Comparison of ENCODE assay signal across 1 cellular context in the genomic region with DNA sequence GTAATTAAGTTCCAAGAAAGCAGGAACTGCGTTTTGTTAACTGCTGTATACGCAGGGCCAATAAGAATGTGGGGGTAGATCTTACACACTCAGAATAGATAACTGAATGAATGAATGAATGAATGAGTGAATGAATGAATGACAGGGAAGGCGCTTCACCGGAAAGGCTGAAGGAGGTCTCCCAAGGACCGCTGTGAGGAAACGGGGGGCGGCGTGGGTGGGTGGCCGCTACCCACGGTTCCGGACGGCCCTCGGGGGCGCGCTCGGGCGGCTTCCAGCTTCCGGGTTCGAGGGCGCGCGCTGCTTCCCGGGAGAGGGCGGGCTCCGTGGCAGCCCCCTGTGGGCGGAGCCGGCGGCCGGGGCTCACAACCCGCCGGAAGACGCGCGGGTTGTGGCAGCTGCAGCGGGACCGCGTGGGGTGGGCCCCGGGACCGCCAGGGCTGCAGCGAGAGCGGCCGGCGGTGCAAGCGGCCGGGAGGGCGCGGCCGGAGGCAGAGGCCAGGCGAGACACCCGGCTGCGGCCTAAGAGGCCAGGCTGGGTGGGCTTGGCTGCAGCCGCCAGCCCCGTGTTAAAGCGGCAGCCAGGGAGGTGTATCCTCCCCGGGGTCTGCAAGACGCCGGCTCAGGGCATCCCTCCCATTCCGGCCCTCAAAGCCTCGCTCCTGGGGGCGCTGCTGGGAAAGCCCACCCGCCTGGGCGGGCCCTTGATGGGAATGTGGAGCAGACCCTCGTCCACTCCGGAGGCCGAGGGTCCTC.
TF ChIP-seq lines count a peak whose summit lies in the region.

A gene (plus strand): TSS at position 367 of the 756 bp plus-strand sequence. CDS start 2,072 bp downstream, outside the sequence.

TF ChIP-seq in K562, 482 proteins besides CTCF, POLR2A, EP300 and RAD21 (continued from another document and continues in another):
- TF ChIP-seq, protein P1, sequence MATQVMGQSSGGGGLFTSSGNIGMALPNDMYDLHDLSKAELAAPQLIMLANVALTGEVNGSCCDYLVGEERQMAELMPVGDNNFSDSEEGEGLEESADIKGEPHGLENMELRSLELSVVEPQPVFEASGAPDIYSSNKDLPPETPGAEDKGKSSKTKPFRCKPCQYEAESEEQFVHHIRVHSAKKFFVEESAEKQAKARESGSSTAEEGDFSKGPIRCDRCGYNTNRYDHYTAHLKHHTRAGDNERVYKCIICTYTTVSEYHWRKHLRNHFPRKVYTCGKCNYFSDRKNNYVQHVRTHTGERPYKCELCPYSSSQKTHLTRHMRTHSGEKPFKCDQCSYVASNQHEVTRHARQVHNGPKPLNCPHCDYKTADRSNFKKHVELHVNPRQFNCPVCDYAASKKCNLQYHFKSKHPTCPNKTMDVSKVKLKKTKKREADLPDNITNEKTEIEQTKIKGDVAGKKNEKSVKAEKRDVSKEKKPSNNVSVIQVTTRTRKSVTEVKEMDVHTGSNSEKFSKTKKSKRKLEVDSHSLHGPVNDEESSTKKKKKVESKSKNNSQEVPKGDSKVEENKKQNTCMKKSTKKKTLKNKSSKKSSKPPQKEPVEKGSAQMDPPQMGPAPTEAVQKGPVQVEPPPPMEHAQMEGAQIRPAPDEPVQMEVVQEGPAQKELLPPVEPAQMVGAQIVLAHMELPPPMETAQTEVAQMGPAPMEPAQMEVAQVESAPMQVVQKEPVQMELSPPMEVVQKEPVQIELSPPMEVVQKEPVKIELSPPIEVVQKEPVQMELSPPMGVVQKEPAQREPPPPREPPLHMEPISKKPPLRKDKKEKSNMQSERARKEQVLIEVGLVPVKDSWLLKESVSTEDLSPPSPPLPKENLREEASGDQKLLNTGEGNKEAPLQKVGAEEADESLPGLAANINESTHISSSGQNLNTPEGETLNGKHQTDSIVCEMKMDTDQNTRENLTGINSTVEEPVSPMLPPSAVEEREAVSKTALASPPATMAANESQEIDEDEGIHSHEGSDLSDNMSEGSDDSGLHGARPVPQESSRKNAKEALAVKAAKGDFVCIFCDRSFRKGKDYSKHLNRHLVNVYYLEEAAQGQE (CRISPR knock-in tag; IDR thresholded peaks at IDR 0.05; ENCODE audit: low read depth): 0 out of 2 replicates have a peak, but pooled peaks have one; percentile 44
- TF ChIP-seq MYNN (IDR thresholded peaks at IDR 0.05): no peak
- no peak for TF ChIP-seq MYNN (CRISPR knock-in tag; IDR thresholded peaks at IDR 0.05)
- peak; percentile 75 for TF ChIP-seq PCBP1 (IDR thresholded peaks at IDR 0.05; ENCODE audit: low read depth, low read length, poor library complexity, severe bottlenecking)
- TF ChIP-seq ZFPM2 (CRISPR knock-in tag; IDR thresholded peaks at IDR 0.05): 0 out of 2 replicates have a peak, but pooled peaks have one; percentile 63
- TF ChIP-seq, protein P2, sequence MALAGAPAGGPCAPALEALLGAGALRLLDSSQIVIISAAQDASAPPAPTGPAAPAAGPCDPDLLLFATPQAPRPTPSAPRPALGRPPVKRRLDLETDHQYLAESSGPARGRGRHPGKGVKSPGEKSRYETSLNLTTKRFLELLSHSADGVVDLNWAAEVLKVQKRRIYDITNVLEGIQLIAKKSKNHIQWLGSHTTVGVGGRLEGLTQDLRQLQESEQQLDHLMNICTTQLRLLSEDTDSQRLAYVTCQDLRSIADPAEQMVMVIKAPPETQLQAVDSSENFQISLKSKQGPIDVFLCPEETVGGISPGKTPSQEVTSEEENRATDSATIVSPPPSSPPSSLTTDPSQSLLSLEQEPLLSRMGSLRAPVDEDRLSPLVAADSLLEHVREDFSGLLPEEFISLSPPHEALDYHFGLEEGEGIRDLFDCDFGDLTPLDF (CRISPR knock-in tag; IDR thresholded peaks at IDR 0.05): peak; percentile 93; the same call in 1 of the 2 replicates
- TF ChIP-seq ZNF431 (CRISPR knock-in tag; IDR thresholded peaks at IDR 0.05): peak; percentile 90
- TF ChIP-seq, protein P3, sequence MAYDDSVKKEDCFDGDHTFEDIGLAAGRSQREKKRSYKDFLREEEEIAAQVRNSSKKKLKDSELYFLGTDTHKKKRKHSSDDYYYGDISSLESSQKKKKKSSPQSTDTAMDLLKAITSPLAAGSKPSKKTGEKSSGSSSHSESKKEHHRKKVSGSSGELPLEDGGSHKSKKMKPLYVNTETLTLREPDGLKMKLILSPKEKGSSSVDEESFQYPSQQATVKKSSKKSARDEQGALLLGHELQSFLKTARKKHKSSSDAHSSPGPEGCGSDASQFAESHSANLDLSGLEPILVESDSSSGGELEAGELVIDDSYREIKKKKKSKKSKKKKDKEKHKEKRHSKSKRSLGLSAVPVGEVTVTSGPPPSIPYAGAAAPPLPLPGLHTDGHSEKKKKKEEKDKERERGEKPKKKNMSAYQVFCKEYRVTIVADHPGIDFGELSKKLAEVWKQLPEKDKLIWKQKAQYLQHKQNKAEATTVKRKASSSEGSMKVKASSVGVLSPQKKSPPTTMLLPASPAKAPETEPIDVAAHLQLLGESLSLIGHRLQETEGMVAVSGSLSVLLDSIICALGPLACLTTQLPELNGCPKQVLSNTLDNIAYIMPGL (CRISPR knock-in tag; IDR thresholded peaks at IDR 0.05): peak; percentile 53; the same call in 1 of the 2 replicates
- TF ChIP-seq ZSCAN29 (IDR thresholded peaks at IDR 0.05): 0 out of 2 replicates have a peak, but pooled peaks have one; percentile 27
- TF ChIP-seq FOXA3 (CRISPR knock-in tag; conservative IDR thresholded peaks at IDR 0.05 in 1 of 2, IDR thresholded peaks at IDR 0.05 in 1 of 2): 0 out of 4 replicates have a peak, but pooled peaks of 1 of the 2 experiments have one; percentile 55
- peak; percentile 27; the same call in 1 of the 2 replicates for TF ChIP-seq CREM (IDR thresholded peaks at IDR 0.05; ENCODE audit: low read depth)
- TF ChIP-seq, protein P4, sequence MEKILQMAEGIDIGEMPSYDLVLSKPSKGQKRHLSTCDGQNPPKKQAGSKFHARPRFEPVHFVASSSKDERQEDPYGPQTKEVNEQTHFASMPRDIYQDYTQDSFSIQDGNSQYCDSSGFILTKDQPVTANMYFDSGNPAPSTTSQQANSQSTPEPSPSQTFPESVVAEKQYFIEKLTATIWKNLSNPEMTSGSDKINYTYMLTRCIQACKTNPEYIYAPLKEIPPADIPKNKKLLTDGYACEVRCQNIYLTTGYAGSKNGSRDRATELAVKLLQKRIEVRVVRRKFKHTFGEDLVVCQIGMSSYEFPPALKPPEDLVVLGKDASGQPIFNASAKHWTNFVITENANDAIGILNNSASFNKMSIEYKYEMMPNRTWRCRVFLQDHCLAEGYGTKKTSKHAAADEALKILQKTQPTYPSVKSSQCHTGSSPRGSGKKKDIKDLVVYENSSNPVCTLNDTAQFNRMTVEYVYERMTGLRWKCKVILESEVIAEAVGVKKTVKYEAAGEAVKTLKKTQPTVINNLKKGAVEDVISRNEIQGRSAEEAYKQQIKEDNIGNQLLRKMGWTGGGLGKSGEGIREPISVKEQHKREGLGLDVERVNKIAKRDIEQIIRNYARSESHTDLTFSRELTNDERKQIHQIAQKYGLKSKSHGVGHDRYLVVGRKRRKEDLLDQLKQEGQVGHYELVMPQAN (IDR thresholded peaks at IDR 0.05; ENCODE audit: borderline replicate concordance): peak; percentile 44; the same call in 1 of the 2 replicates
- TF ChIP-seq U2AF2 (optimal IDR thresholded peaks at IDR 0.05; ENCODE audit: low read depth, low read length): no peak
- no peak for TF ChIP-seq ZNF586 (CRISPR knock-in tag; conservative IDR thresholded peaks at IDR 0.05)
- TF ChIP-seq EGR1 (conservative IDR thresholded peaks at IDR 0.05): peak; percentile 97
- TF ChIP-seq MTA3 (IDR thresholded peaks at IDR 0.05; ENCODE audit: borderline replicate concordance): peak; percentile 86; the same call in 1 of the 2 replicates
- TF ChIP-seq, protein P5, sequence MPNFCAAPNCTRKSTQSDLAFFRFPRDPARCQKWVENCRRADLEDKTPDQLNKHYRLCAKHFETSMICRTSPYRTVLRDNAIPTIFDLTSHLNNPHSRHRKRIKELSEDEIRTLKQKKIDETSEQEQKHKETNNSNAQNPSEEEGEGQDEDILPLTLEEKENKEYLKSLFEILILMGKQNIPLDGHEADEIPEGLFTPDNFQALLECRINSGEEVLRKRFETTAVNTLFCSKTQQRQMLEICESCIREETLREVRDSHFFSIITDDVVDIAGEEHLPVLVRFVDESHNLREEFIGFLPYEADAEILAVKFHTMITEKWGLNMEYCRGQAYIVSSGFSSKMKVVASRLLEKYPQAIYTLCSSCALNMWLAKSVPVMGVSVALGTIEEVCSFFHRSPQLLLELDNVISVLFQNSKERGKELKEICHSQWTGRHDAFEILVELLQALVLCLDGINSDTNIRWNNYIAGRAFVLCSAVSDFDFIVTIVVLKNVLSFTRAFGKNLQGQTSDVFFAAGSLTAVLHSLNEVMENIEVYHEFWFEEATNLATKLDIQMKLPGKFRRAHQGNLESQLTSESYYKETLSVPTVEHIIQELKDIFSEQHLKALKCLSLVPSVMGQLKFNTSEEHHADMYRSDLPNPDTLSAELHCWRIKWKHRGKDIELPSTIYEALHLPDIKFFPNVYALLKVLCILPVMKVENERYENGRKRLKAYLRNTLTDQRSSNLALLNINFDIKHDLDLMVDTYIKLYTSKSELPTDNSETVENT (CRISPR knock-in tag; IDR thresholded peaks at IDR 0.05): peak; percentile 51; the same call in 1 of the 2 replicates
- TF ChIP-seq ATF7 (IDR thresholded peaks at IDR 0.05): peak; percentile 59
- peak in 1 of 2 experiments; percentile 52; a peak in 1 of 4 replicates for TF ChIP-seq KDM1A (IDR thresholded peaks at IDR 0.05)
- TF ChIP-seq HMGN3 (IDR thresholded peaks at IDR 0.05; ENCODE audit: borderline replicate concordance, extremely low read depth, insufficient read length, low read depth, low read length): peak; percentile 72
- no peak for TF ChIP-seq ETV6 (IDR thresholded peaks at IDR 0.05; ENCODE audit: borderline replicate concordance in 1 of 2, low read depth in 2 of 2, low read length in 1 of 2)
- peak; percentile 75; the same call in 1 of the 2 replicates for TF ChIP-seq ETV6 (CRISPR knock-in tag; IDR thresholded peaks at IDR 0.05; ENCODE audit: borderline replicate concordance)
- TF ChIP-seq, protein P6, sequence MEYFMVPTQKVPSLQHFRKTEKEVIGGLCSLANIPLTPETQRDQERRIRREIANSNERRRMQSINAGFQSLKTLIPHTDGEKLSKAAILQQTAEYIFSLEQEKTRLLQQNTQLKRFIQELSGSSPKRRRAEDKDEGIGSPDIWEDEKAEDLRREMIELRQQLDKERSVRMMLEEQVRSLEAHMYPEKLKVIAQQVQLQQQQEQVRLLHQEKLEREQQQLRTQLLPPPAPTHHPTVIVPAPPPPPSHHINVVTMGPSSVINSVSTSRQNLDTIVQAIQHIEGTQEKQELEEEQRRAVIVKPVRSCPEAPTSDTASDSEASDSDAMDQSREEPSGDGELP (CRISPR knock-in tag; IDR thresholded peaks at IDR 0.05; ENCODE audit: borderline replicate concordance): peak; percentile 60; the same call in 1 of the 2 replicates
- no peak for TF ChIP-seq TRIM28 (IDR thresholded peaks at IDR 0.05)
- TF ChIP-seq NONO (IDR thresholded peaks at IDR 0.05; ENCODE audit: low read depth in 2 of 2, low read length in 1 of 2): peak in 1 of 2 experiments; percentile 64; a peak in 2 of 4 replicates
- TF ChIP-seq, protein P7, sequence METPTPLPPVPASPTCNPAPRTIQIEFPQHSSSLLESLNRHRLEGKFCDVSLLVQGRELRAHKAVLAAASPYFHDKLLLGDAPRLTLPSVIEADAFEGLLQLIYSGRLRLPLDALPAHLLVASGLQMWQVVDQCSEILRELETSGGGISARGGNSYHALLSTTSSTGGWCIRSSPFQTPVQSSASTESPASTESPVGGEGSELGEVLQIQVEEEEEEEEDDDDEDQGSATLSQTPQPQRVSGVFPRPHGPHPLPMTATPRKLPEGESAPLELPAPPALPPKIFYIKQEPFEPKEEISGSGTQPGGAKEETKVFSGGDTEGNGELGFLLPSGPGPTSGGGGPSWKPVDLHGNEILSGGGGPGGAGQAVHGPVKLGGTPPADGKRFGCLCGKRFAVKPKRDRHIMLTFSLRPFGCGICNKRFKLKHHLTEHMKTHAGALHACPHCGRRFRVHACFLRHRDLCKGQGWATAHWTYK (CRISPR knock-in tag; IDR thresholded peaks at IDR 0.05): 0 out of 2 replicates have a peak, but pooled peaks have one; percentile 31
- peak; percentile 35; the same call in 1 of the 2 replicates for TF ChIP-seq ESRRA (IDR thresholded peaks at IDR 0.05; ENCODE audit: borderline replicate concordance, low read depth)
- TF ChIP-seq ZBTB1 (CRISPR knock-in tag; IDR thresholded peaks at IDR 0.05; ENCODE audit: borderline replicate concordance, low read depth): peak; percentile 48; the same call in 1 of the 2 replicates
- TF ChIP-seq DPF2 (IDR thresholded peaks at IDR 0.05): peak; percentile 40
- TF ChIP-seq ZNF561 (CRISPR knock-in tag; conservative IDR thresholded peaks at IDR 0.05): no peak
- TF ChIP-seq SAFB (IDR thresholded peaks at IDR 0.05; ENCODE audit: borderline replicate concordance, low read depth, low read length): peak; percentile 59; the same call in 1 of the 2 replicates
- TF ChIP-seq, protein P8, sequence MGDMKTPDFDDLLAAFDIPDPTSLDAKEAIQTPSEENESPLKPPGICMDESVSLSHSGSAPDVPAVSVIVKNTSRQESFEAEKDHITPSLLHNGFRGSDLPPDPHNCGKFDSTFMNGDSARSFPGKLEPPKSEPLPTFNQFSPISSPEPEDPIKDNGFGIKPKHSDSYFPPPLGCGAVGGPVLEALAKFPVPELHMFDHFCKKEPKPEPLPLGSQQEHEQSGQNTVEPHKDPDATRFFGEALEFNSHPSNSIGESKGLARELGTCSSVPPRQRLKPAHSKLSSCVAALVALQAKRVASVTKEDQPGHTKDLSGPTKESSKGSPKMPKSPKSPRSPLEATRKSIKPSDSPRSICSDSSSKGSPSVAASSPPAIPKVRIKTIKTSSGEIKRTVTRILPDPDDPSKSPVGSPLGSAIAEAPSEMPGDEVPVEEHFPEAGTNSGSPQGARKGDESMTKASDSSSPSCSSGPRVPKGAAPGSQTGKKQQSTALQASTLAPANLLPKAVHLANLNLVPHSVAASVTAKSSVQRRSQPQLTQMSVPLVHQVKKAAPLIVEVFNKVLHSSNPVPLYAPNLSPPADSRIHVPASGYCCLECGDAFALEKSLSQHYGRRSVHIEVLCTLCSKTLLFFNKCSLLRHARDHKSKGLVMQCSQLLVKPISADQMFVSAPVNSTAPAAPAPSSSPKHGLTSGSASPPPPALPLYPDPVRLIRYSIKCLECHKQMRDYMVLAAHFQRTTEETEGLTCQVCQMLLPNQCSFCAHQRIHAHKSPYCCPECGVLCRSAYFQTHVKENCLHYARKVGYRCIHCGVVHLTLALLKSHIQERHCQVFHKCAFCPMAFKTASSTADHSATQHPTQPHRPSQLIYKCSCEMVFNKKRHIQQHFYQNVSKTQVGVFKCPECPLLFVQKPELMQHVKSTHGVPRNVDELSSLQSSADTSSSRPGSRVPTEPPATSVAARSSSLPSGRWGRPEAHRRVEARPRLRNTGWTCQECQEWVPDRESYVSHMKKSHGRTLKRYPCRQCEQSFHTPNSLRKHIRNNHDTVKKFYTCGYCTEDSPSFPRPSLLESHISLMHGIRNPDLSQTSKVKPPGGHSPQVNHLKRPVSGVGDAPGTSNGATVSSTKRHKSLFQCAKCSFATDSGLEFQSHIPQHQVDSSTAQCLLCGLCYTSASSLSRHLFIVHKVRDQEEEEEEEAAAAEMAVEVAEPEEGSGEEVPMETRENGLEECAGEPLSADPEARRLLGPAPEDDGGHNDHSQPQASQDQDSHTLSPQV (IDR thresholded peaks at IDR 0.05): peak; percentile 74
